Comparison of ENCODE assay signal across 8 cellular contexts in the genomic region with DNA sequence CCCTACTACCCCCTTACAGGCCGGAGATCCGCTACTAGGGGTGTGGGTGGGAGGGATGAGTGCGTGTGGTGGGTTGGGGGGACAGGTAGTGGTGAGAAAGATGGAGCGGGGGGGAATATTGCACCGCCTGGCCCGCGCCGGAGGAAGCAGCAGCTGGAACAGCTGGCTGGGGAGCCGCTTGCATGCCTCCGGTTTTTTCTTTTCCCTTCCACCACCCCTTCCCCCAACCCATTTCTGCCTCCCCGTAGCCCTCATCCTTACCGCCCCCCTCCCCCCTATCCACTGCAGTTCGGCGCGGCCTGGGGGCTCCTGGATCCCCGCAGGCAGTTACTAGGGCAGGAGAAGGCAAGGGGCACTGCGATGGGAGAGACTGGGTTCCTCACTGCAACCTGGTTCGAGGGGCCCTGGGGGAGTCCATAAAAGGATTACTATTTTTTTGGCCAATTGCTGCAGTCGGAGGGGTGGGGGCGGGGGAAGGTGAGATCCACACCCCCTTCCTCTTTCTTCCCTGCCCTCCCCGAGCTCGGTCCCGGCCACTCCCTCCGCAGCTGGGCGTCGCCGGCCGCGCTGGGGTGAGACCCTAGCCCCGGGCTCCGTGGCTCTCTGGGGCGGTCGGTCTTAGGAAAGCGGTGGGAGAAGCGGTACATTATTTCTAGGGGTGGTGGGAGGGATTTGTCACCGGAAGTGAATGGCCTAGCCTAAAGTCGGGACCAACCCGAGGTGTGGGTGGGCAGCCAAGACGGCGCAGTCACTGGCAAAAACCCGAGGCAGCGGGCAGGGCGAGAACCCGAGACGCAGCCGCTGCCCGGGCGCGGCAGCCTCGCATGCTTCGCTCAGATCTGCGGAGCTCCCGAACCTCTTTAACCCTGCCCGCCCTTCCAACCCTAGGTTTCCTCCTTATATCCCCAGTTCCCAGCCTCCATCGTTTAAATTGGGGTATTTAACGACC. TPM values are rescaled to one million over a fixed set of nuclear protein-coding genes. Genes with fewer than 3 reads are reported as not detected.
DNase-seq lines count a peak whose midpoint lies in the region; ATAC-seq, FAIRE-seq and TF ChIP-seq lines count a peak whose summit lies in the region.

No MANE protein-coding gene starts in this region.

- peaks cover 10% of the 10 kb centered on the region; the same call in 1 of the 2 replicates for H4K20me1 ChIP-seq in SU-DHL-6 (ENCODE audit: low read depth, low read length)

- H3K27me3 ChIP-seq in SU-DHL-6 (ENCODE audit: low read length) = no peaks in the 10 kb centered on the region
- no peaks in the 10 kb centered on the region for H3K27me3 ChIP-seq in cardiac muscle cell
- no peaks in the 10 kb centered on the region for H3K27me3 ChIP-seq in pancreas
- no peaks in the 10 kb centered on the region for H3K27me3 ChIP-seq in thyroid gland

- H3K36me3 ChIP-seq in SU-DHL-6 (ENCODE audit: low read length) (peaks cover 9% of the 10 kb centered on the region; the same call in 1 of the 2 replicates), cardiac muscle cell (no peaks in the 10 kb centered on the region), pancreas (no peaks in the 10 kb centered on the region), thyroid gland (no peaks in the 10 kb centered on the region)

- H3K4me1 ChIP-seq in cardiac muscle cell (ENCODE audit: low read depth) = peaks cover 20% of the 10 kb centered on the region
- H3K4me1 ChIP-seq in pancreas = peaks cover 9 to 17% (median 11%) of the 10 kb centered on the region in 3 donors
- peaks cover 15 to 27% of the 10 kb centered on the region in 2 donors for H3K4me1 ChIP-seq in thyroid gland

- peak overlapping the region; percentile 68 for H3K9ac ChIP-seq in SU-DHL-6 (ENCODE audit: low read length)

- peak overlapping the region; percentile 74 for H3K4me2 ChIP-seq in SU-DHL-6 (ENCODE audit: low read depth, low read length, poor library complexity, severe bottlenecking)

- 0 to 1% methylated on average over 49 to 56 of the region's 56 CpGs for WGBS in pancreas, 2 donors
- 0 to 1% methylated on average over 26 to 46 of the region's 56 CpGs for WGBS in thyroid gland, 2 donors

- H3K27ac ChIP-seq in SU-DHL-6 (ENCODE audit: low read depth, low read length) (peak overlapping the region; percentile 88), cardiac muscle cell (peak overlapping the region; percentile 97), pancreas (peak overlapping the region; percentile 60 to 93 (median 84)), thyroid gland (peak overlapping the region; percentile 87 to 95 (median 90))

- intact Hi-C loops in pancreas (cut with DNase I) (no loop called here), thyroid gland (cut with DNase I) (no loop called here)

- H3K79me2 ChIP-seq in SU-DHL-6 (ENCODE audit: insufficient read depth, low read length) = peaks cover 20% of the 10 kb centered on the region

- DNase-seq in NCI-H1092 (lab: John Stamatoyannopoulos, UW) = peak; percentile 81
- DNase-seq in activated naive CD8-positive, alpha-beta T cell treated with anti-CD3 and anti-CD28 coated beads, Interleukin-2, amount 50 U/mL, for 16 hours (ENCODE audit: low read depth, low spot score) = peak; percentile 47
- peak; percentile 93 to 95 for DNase-seq in cardiac muscle cell (ENCODE audit: low read depth in 1 of 2, low spot score in 1 of 2)
- DNase-seq in pancreas = peak; percentile 70 to 86 (median 80)
- DNase-seq in thyroid gland = peak; percentile 81

- H2AFZ ChIP-seq in SU-DHL-6 (ENCODE audit: low read depth, low read length, severe bottlenecking) = peak overlapping the region; percentile 24

- peak; percentile 66 to 91 for TF ChIP-seq POLR2A in thyroid gland (IDR thresholded peaks at IDR 0.05)

- 0 out of 2 replicates have a peak, but pooled peaks cover 8% of the 10 kb centered on the region for H3K9me3 ChIP-seq in SU-DHL-6 (ENCODE audit: insufficient read depth, low read length)
- no peaks in the 10 kb centered on the region for H3K9me3 ChIP-seq in cardiac muscle cell (ENCODE audit: low read depth)
- H3K9me3 ChIP-seq in pancreas = no peaks in the 10 kb centered on the region
- no peaks in the 10 kb centered on the region for H3K9me3 ChIP-seq in thyroid gland

- TF ChIP-seq CTCF in SU-DHL-6 (IDR thresholded peaks at IDR 0.05; ENCODE audit: insufficient read depth, low read length, poor library complexity, severe bottlenecking) = no peak
- no peak for TF ChIP-seq CTCF in cardiac muscle cell (IDR thresholded peaks at IDR 0.05; ENCODE audit: low read depth, low read length)
- no peak for TF ChIP-seq CTCF in pancreas (IDR thresholded peaks at IDR 0.05)
- TF ChIP-seq CTCF in thyroid gland (IDR thresholded peaks at IDR 0.05) = no peak

- FAIRE-seq in pancreas (lab: Jason Lieb, UNC) = no peak

- peak overlapping the region; percentile 77 for H3K4me3 ChIP-seq in GM08714 (ENCODE audit: low read length)
- peak overlapping the region; percentile 85 for H3K4me3 ChIP-seq in SU-DHL-6 (ENCODE audit: insufficient read depth, low read length, poor library complexity, severe bottlenecking)
- H3K4me3 ChIP-seq in cardiac muscle cell = peak overlapping the region; percentile 92
- H3K4me3 ChIP-seq in pancreas = peak overlapping the region; percentile 58 to 90 (median 66)
- peak overlapping the region; percentile 53 to 78 (median 66) for H3K4me3 ChIP-seq in thyroid gland (replicated peaks in 1 of 3)

- ATAC-seq in HG02571 (IDR thresholded peaks at IDR 0.05; ENCODE audit: unreplicated experiment) = peak; percentile 46
- peak; percentile 73 to 83 (median 78) for ATAC-seq in pancreas

- H3F3A ChIP-seq in SU-DHL-6 (ENCODE audit: insufficient read depth) = peaks cover 43% of the 10 kb centered on the region

- no peaks in the 10 kb centered on the region for H3K9me2 ChIP-seq in SU-DHL-6 (replicated peaks; ENCODE audit: insufficient read depth, low read length)

RNA-seq across cellular contexts. Expression of gene TBCC, which starts 0.8 kb away (rescaled TPM):
- total RNA-seq in cardiac muscle cell (47.4 and 58.8 TPM in 2 replicates), pancreas (10 to 100 TPM in 1 of 6 donors, 1 to 10 TPM in 5; 5.1 to 11.2 (median 8.8) TPM), thyroid gland (10 to 100 TPM; 37.2 to 48.9 (median 48.4) TPM)
- polyA plus RNA-seq in cardiac muscle cell (53.3 and 67.1 TPM in 2 replicates), pancreas (10 to 100 TPM; 16.0 to 35.4 TPM)

RNA-seq across cellular contexts. Expression of gene PRPH2, which starts 24.3 kb away (rescaled TPM):
- total RNA-seq in cardiac muscle cell (7.3 and 10.1 TPM in 2 replicates), pancreas (1 to 10 TPM in 5 of 6 donors, under 1 TPM in 1; 0.83 to 2.2 (median 1.7) TPM), thyroid gland (10 to 100 TPM in 1 of 4 donors, 1 to 10 TPM in 2, under 1 TPM in 1; 0.59 to 11.4 (median 3.6) TPM)
- polyA plus RNA-seq in cardiac muscle cell (9.6 and 15.0 TPM in 2 replicates), pancreas (under 1 TPM; 0.34 to 0.75 TPM)

RNA-seq across cellular contexts. Expression of gene BICRAL, which starts 35.1 kb away (rescaled TPM):
- total RNA-seq in cardiac muscle cell (5.3 and 7.2 TPM in 2 replicates), pancreas (10 to 100 TPM in 1 of 6 donors, 1 to 10 TPM in 5; 6.3 to 10.5 (median 7.4) TPM), thyroid gland (10 to 100 TPM; 19.9 to 24.5 (median 23.6) TPM)
- polyA plus RNA-seq in cardiac muscle cell (3.9 and 4.5 TPM in 2 replicates), pancreas (1 to 10 TPM; 2.9 to 5.3 TPM)

Comparison
In these comparisons a context has a peak if more than half of its experiments do, and no peak if none do; other contexts are left out.
1. Peak in every context shown above with its lines: DNase-seq, ATAC-seq, H3K4me3 ChIP-seq and H3K27ac ChIP-seq.